ENCODE assay signal across 21 cellular contexts in genomic region chr7:36606442-36607205, GRCh38.
DNase-seq lines count a peak whose midpoint lies in the region; ATAC-seq, FAIRE-seq and TF ChIP-seq lines count a peak whose summit lies in the region.
"Had no signal": no experiment of that assay in that cellular context is flagged by ENCODE, and none has a peak within 500 bp of the region (broad histone marks: within the 10 kb centered on the region; RNA-seq: fewer than 3 reads in every experiment).

No MANE protein-coding gene starts in this region.

- ATAC-seq in K562: no peak
- no peak for ATAC-seq in GM19463 (IDR thresholded peaks at IDR 0.05; ENCODE audit: unreplicated experiment)

- no peak for TF ChIP-seq POLR2A in K562 (conservative IDR thresholded peaks at IDR 0.05)

- no peak overlapping the region for H3K27ac ChIP-seq in K562 (ENCODE audit: extremely low read depth, low read depth, low read length)
- H3K27ac ChIP-seq in neural cell (ENCODE audit: low read length): peak overlapping the region; percentile 65
- H3K27ac ChIP-seq in osteoblast (ENCODE audit: low read depth, low read length): no peak overlapping the region
- H3K27ac ChIP-seq: ascending aorta; BLaER1 treated with 17β-estradiol and CSF1 and Interleukin-3, amounts not matched to agents 10 nM and 100 nM; PC-9; SJCRH30 had no signal

- under 1% methylated on average over 8 of the region's 8 CpGs for WGBS in K562 (ENCODE audit: insufficient coverage, low coverage, missing lambda C conversion rate)

- no peaks in the 10 kb centered on the region for H3K9me2 ChIP-seq in neural cell (ENCODE audit: insufficient read depth, low read length)

- H3K36me3 ChIP-seq in K562 (ENCODE audit: control insufficient read depth, insufficient read depth, low read length): no peaks in the 10 kb centered on the region
- no peaks in the 10 kb centered on the region for H3K36me3 ChIP-seq in neural cell (ENCODE audit: insufficient read depth, low read length)
- no peaks in the 10 kb centered on the region for H3K36me3 ChIP-seq in osteoblast (ENCODE audit: insufficient read depth, low read length)
- H3K36me3 ChIP-seq: ascending aorta, SJCRH30 had no signal

- no peaks in the 10 kb centered on the region for H4K20me1 ChIP-seq in K562 (replicated peaks; ENCODE audit: control insufficient read depth, insufficient read depth, low read length)
- H4K20me1 ChIP-seq in neural cell (ENCODE audit: insufficient read depth): no peaks in the 10 kb centered on the region
- no peaks in the 10 kb centered on the region for H4K20me1 ChIP-seq in osteoblast (ENCODE audit: insufficient read depth, low read length)

- in situ Hi-C loops in K562 (cut with MboI): no loop called here

- H3K9ac ChIP-seq in K562 (ENCODE audit: insufficient read depth in 1 of 2, low read depth in 2 of 2, low read length in 2 of 2) (no peak overlapping the region), neural cell (ENCODE audit: low read length) (peak overlapping the region; percentile 20)
- H3K9ac ChIP-seq: BLaER1 treated with 17β-estradiol and CSF1 and Interleukin-3, amounts not matched to agents 10 nM and 100 nM had no signal

- no peaks in the 10 kb centered on the region for H3F3A ChIP-seq in neural cell (ENCODE audit: insufficient read depth, low read length, poor library complexity, severe bottlenecking)

- H3K4me2 ChIP-seq in K562 (ENCODE audit: insufficient read depth, low read length): no peak overlapping the region
- no peak overlapping the region for H3K4me2 ChIP-seq in neural cell (ENCODE audit: low read length)
- H3K4me2 ChIP-seq in osteoblast (ENCODE audit: insufficient read depth, low read length): no peak overlapping the region
- H3K4me2 ChIP-seq: BLaER1 treated with 17β-estradiol and CSF1 and Interleukin-3, amounts not matched to agents 10 nM and 100 nM; PC-9 had no signal

- intact Hi-C loops in K562 (cut with micrococcal nuclease): no loop called here

- TF ChIP-seq CTCF in K562 (IDR thresholded peaks at IDR 0.05 in 2 of 3, conservative IDR thresholded peaks at IDR 0.05 in 1 of 3; ENCODE audit: insufficient read depth in 2 of 3, low read depth in 1 of 3, low read length in 3 of 3): no peak
- TF ChIP-seq CTCF in neural cell (IDR thresholded peaks at IDR 0.05; ENCODE audit: poor library complexity, severe bottlenecking): no peak
- no peak for TF ChIP-seq CTCF in osteoblast (IDR thresholded peaks at IDR 0.05; ENCODE audit: extremely low read depth, low read depth, low read length)

- BruUV-seq in K562 (replicated peaks; lab: Mats Ljungman, UMichigan): no TSS peak

- no peaks in the 10 kb centered on the region for H3K9me3 ChIP-seq in K562 (replicated peaks; ENCODE audit: control insufficient read depth, insufficient read depth, low read depth, low read length)
- H3K9me3 ChIP-seq in neural cell (ENCODE audit: low read length): no peaks in the 10 kb centered on the region
- H3K9me3 ChIP-seq in osteoblast (ENCODE audit: low read depth, low read length): no peaks in the 10 kb centered on the region
- H3K9me3 ChIP-seq: ascending aorta; BLaER1 treated with 17β-estradiol and CSF1 and Interleukin-3, amounts not matched to agents 10 nM and 100 nM; SJCRH30 had no signal

- TF ChIP-seq EP300 in K562 (IDR thresholded peaks at IDR 0.05; ENCODE audit: low read length) (no peak), neural cell (conservative IDR thresholded peaks at IDR 0.05; ENCODE audit: poor library complexity, severe bottlenecking) (no peak)

- H3K4me3 ChIP-seq in K562: no peak overlapping the region
- no peak overlapping the region for H3K4me3 ChIP-seq in neural cell (ENCODE audit: low read length)
- H3K4me3 ChIP-seq in osteoblast (ENCODE audit: insufficient read depth, low read length): no peak overlapping the region
- H3K4me3 ChIP-seq: ascending aorta; BLaER1 treated with 17β-estradiol and CSF1 and Interleukin-3, amounts not matched to agents 10 nM and 100 nM; PC-9; SJCRH30 had no signal

- no peak for TF ChIP-seq RAD21 in K562 (CRISPR knock-in tag; conservative IDR thresholded peaks at IDR 0.05 in 1 of 2, IDR thresholded peaks at IDR 0.05 in 1 of 2)
- no peak for TF ChIP-seq RAD21 in neural cell (conservative IDR thresholded peaks at IDR 0.05)

- H3K9me1 ChIP-seq in K562 (ENCODE audit: control insufficient read depth, insufficient read depth, low read length): no peaks in the 10 kb centered on the region

- H2AFZ ChIP-seq in K562 (ENCODE audit: low read depth, low read length) (no peak overlapping the region), neural cell (ENCODE audit: low read depth, low read length) (peak overlapping the region; percentile 63), osteoblast (ENCODE audit: low read length) (no peak overlapping the region)
- H2AFZ ChIP-seq: PC-9 had no signal

- H3K4me1 ChIP-seq in K562 (replicated peaks in 1 of 2; ENCODE audit: control insufficient read depth in 2 of 2, insufficient read depth in 2 of 2, low read length in 2 of 2) (no peaks in the 10 kb centered on the region), osteoblast (ENCODE audit: insufficient read depth, low read length) (no peaks in the 10 kb centered on the region)
- H3K4me1 ChIP-seq: ascending aorta had no signal

- CTCF ChIA-PET in K562 (lab: Yijun Ruan, JAX; ENCODE audit: low intra/inter-chr PET ratio): no interaction called here

- H3K27me3 ChIP-seq in K562 (ENCODE audit: control insufficient read depth in 2 of 2, insufficient read depth in 2 of 2, low read length in 2 of 2) (peaks cover 7 to 36% of the 10 kb centered on the region in 2 experiments; a peak in 3 of 5 replicates), neural cell (ENCODE audit: insufficient read depth, low read depth, low read length) (no peaks in the 10 kb centered on the region), osteoblast (ENCODE audit: insufficient read depth, low read length) (peaks cover 8% of the 10 kb centered on the region)
- H3K27me3 ChIP-seq: ascending aorta; BLaER1 treated with 17β-estradiol and CSF1 and Interleukin-3, amounts not matched to agents 10 nM and 100 nM had no signal

- peak; percentile 19 for FAIRE-seq in K562 (lab: Jason Lieb, UNC)
- FAIRE-seq: A204.1, colon, HTR-8/SVneo, kidney had no signal

- DNase-seq in NCI-H146 (lab: John Stamatoyannopoulos, UW) (peak; percentile 8), NCI-H146 treated with DMSO at 0.1 percent for 48 hours (lab: John Stamatoyannopoulos, UW; ENCODE audit: unreplicated experiment) (no peak), NCI-H1694 treated with DMSO at 0.1 percent for 48 hours (lab: John Stamatoyannopoulos, UW) (peak; percentile 66), K562 (ENCODE audit: extremely low read depth in 1 of 4, low spot score in 3 of 4) (no peak), occipital lobe (lab: John Stamatoyannopoulos, UW) (no peak), osteoblast (ENCODE audit: insufficient read length, low spot score, missing footprints) (no peak)
- DNase-seq: activated CD8-positive, alpha-beta memory T cell treated with anti-CD3 and anti-CD28 coated beads, Interleukin-2, amount 50 U/mL, for 4 hours; activated gamma-delta T cell; kidney; NCI-H1417 treated with DMSO at 0.1 percent for 48 hours; NCI-H510A treated with DMSO at 0.1 percent for 48 hours; PC-9; SJCRH30; T-helper 9 cell had no signal

- H3K79me2 ChIP-seq in K562 (ENCODE audit: control insufficient read depth, insufficient read depth, low read length): no peaks in the 10 kb centered on the region
- no peaks in the 10 kb centered on the region for H3K79me2 ChIP-seq in neural cell (replicated peaks; ENCODE audit: insufficient read depth, low read length)
- H3K79me2 ChIP-seq in osteoblast (ENCODE audit: insufficient read depth, low read length): no peaks in the 10 kb centered on the region

- POLR2A ChIA-PET in K562 (lab: Yijun Ruan, JAX): no interaction called here

TF ChIP-seq in K562, 482 proteins besides CTCF, POLR2A, EP300 and RAD21 (continues in another document):
- TF ChIP-seq EZH2 (IDR thresholded peaks at IDR 0.05; ENCODE audit: borderline replicate concordance, low read depth, low read length) (no peak), E2F1 (CRISPR knock-in tag; IDR thresholded peaks at IDR 0.05) (no peak), HIVEP1 (CRISPR knock-in tag; IDR thresholded peaks at IDR 0.05) (no peak), ATF7 (IDR thresholded peaks at IDR 0.05) (no peak)

TF ChIP-seq in neural cell, 6 proteins besides CTCF, POLR2A, EP300 and RAD21:
- TF ChIP-seq POLR2AphosphoS5 (IDR thresholded peaks at IDR 0.05) (no peak), REST (IDR thresholded peaks at IDR 0.05; ENCODE audit: borderline replicate concordance) (no peak), TAF1 (IDR thresholded peaks at IDR 0.05; ENCODE audit: low read depth) (no peak), MXI1 (conservative IDR thresholded peaks at IDR 0.05; ENCODE audit: poor library complexity, severe bottlenecking) (no peak), EZH2 (IDR thresholded peaks at IDR 0.05; ENCODE audit: borderline replicate concordance, insufficient read depth, low read length, poor library complexity, severe bottlenecking) (no peak), SMC3 (conservative IDR thresholded peaks at IDR 0.05; ENCODE audit: poor library complexity) (no peak)

Comparison
In these comparisons a context has a peak if more than half of its experiments do, and no peak if none do; other contexts are left out.
1. DNase-seq: peak in NCI-H146 (single experiment) and NCI-H1694 treated with DMSO at 0.1 percent for 48 hours (single experiment); none in NCI-H146 treated with DMSO at 0.1 percent for 48 hours (single experiment), K562 (0 of 4), occipital lobe (single experiment) and osteoblast (single experiment).